In genomic region chr11:123332577-123332976, GRCh38 we compare ENCODE assay signal across 5 cellular contexts.
DNase-seq lines count a peak whose midpoint lies in the region; ATAC-seq, FAIRE-seq and TF ChIP-seq lines count a peak whose summit lies in the region.
"Not testable (repeated sequence)": the region's sequence is repeated elsewhere in the genome, so short reads cannot be mapped to it uniquely, and the experiment has no call there.

No MANE protein-coding gene starts in this region.

- not testable (repeated sequence) for H2BK20ac ChIP-seq in H1 (ENCODE audit: low read length)

- not testable (repeated sequence) for H2BK5ac ChIP-seq in H1 (ENCODE audit: low read depth, low read length)

- H3K4me3 Mint-ChIP-seq in WTC11, neural progenitor cell: not testable (repeated sequence)

- peaks cover 23% of the 10 kb centered on the region for H3K36me3 Mint-ChIP-seq in WTC11
- H3K36me3 Mint-ChIP-seq in neural progenitor cell = not testable (repeated sequence)

- H3K9ac ChIP-seq in K562 (ENCODE audit: insufficient read depth in 1 of 2, low read depth in 2 of 2, low read length in 2 of 2); H1 (replicated peaks in 1 of 4; ENCODE audit: extremely low read depth in 1 of 4, low read depth in 3 of 4, low read length in 3 of 4); neural progenitor cell: not testable (repeated sequence)

- not testable (repeated sequence) for H3K27ac ChIP-seq in HEK293 (ENCODE audit: extremely low read depth, low read depth, low read length); K562 (ENCODE audit: extremely low read depth, low read depth, low read length); H1 (ENCODE audit: low read depth, low read length); neural progenitor cell

- not testable (repeated sequence) for H2AFZ ChIP-seq in K562 (ENCODE audit: low read depth, low read length); H1 (ENCODE audit: low read length); neural progenitor cell (replicated peaks)

- not testable (repeated sequence) for H3K4me2 ChIP-seq in K562 (ENCODE audit: insufficient read depth, low read length); H1 (ENCODE audit: insufficient read depth in 1 of 2, low read depth in 2 of 2, low read length in 2 of 2); neural progenitor cell

- not testable (repeated sequence) for H2BK120ac ChIP-seq in H1 (replicated peaks; ENCODE audit: low read depth, low read length)

- H3K9me3 ChIP-seq in HEK293 (ENCODE audit: control insufficient read depth, insufficient read depth, low read depth, low read length); K562 (replicated peaks; ENCODE audit: control insufficient read depth, insufficient read depth, low read depth, low read length); H1 (ENCODE audit: insufficient read depth in 2 of 2, low read depth in 1 of 2, low read length in 1 of 2); neural progenitor cell (ENCODE audit: low read depth): not testable (repeated sequence)

- H3F3A ChIP-seq in neural progenitor cell (ENCODE audit: low read depth) = not testable (repeated sequence)

- TF ChIP-seq CTCF in HEK293 (tag by site-specific recombination; IDR thresholded peaks at IDR 0.05); WTC11 (IDR thresholded peaks at IDR 0.05); K562 (IDR thresholded peaks at IDR 0.05 in 2 of 3, conservative IDR thresholded peaks at IDR 0.05 in 1 of 3; ENCODE audit: insufficient read depth in 2 of 3, low read depth in 1 of 3, low read length in 3 of 3); H1 (IDR thresholded peaks at IDR 0.05; ENCODE audit: control extremely low read depth in 1 of 3, insufficient read depth in 1 of 3, low read depth in 1 of 3, low read length in 3 of 3); neural progenitor cell (IDR thresholded peaks at IDR 0.05): not testable (repeated sequence)

- not testable (repeated sequence) for H3K4me1 ChIP-seq in HEK293 (ENCODE audit: control insufficient read depth, insufficient read depth, low read length); K562 (replicated peaks in 1 of 2; ENCODE audit: control insufficient read depth in 2 of 2, insufficient read depth in 2 of 2, low read length in 2 of 2); H1 (replicated peaks in 1 of 4; ENCODE audit: control insufficient read depth in 3 of 4, insufficient read depth in 4 of 4, low read length in 3 of 4)
- H3K4me1 ChIP-seq in neural progenitor cell = peaks cover 10% of the 10 kb centered on the region

- peaks cover 31% of the 10 kb centered on the region for H3K9me3 Mint-ChIP-seq in WTC11
- not testable (repeated sequence) for H3K9me3 Mint-ChIP-seq in neural progenitor cell

- TF ChIP-seq EP300 in K562 (IDR thresholded peaks at IDR 0.05; ENCODE audit: low read length); H1 (IDR thresholded peaks at IDR 0.05; ENCODE audit: borderline replicate concordance in 1 of 2, low read depth in 2 of 2, low read length in 2 of 2): not testable (repeated sequence)

- not testable (repeated sequence) for H4K8ac ChIP-seq in H1 (ENCODE audit: extremely low read depth, insufficient read depth, low read length)

- H3K27ac Mint-ChIP-seq in WTC11 = not testable (repeated sequence)
- H3K27ac Mint-ChIP-seq in neural progenitor cell = peak overlapping the region; percentile 61

- in situ Hi-C loops in K562 (cut with MboI) = not testable (repeated sequence)

- not testable (repeated sequence) for H2BK12ac ChIP-seq in H1 (ENCODE audit: low read depth, low read length)

- not testable (repeated sequence) for H4K91ac ChIP-seq in H1 (replicated peaks; ENCODE audit: insufficient read length, low read length)

- not testable (repeated sequence) for ATAC-seq in WTC11, K562

- not testable (repeated sequence) for H3K79me2 ChIP-seq in K562 (ENCODE audit: control insufficient read depth, insufficient read depth, low read length); H1 (ENCODE audit: control insufficient read depth in 1 of 2, insufficient read depth in 2 of 2, low read length in 2 of 2); neural progenitor cell (ENCODE audit: low read depth)

- H3K36me3 ChIP-seq in HEK293 (ENCODE audit: control insufficient read depth in 2 of 2, insufficient read depth in 1 of 2, low read length in 2 of 2); K562 (ENCODE audit: control insufficient read depth, insufficient read depth, low read length); H1 (ENCODE audit: control insufficient read depth in 2 of 4, insufficient read depth in 4 of 4, low read length in 3 of 4); neural progenitor cell: not testable (repeated sequence)

- H3K27me3 Mint-ChIP-seq in WTC11 (ENCODE audit: low read depth); neural progenitor cell (ENCODE audit: insufficient read depth, low read depth): not testable (repeated sequence)

- H3K18ac ChIP-seq in H1 (ENCODE audit: extremely low read depth, low read length) = not testable (repeated sequence)

- not testable (repeated sequence) for H3K56ac ChIP-seq in H1 (replicated peaks; ENCODE audit: insufficient read length, low read depth, low read length)

- intact Hi-C loops in K562 (cut with micrococcal nuclease) = not testable (repeated sequence)

- not testable (repeated sequence) for H3K27me3 ChIP-seq in K562 (ENCODE audit: control insufficient read depth in 2 of 2, insufficient read depth in 2 of 2, low read length in 2 of 2); H1 (replicated peaks in 1 of 4; ENCODE audit: control insufficient read depth in 3 of 4, extremely low read depth in 1 of 4, insufficient read depth in 3 of 4, low read length in 3 of 4); neural progenitor cell

- peaks cover 14% of the 10 kb centered on the region for H3K4me1 Mint-ChIP-seq in WTC11
- peaks cover 34% of the 10 kb centered on the region for H3K4me1 Mint-ChIP-seq in neural progenitor cell

- not testable (repeated sequence) for H3K14ac ChIP-seq in H1 (ENCODE audit: insufficient read length)

- FAIRE-seq in K562 (lab: Jason Lieb, UNC) = not testable (repeated sequence)
- peak; percentile 58 for FAIRE-seq in H1 (lab: Jason Lieb, UNC)

- H2BK15ac ChIP-seq in H1 (ENCODE audit: low read length) = not testable (repeated sequence)

- H3K4ac ChIP-seq in H1 (replicated peaks; ENCODE audit: insufficient read length, low read depth, low read length) = not testable (repeated sequence)

- BruUV-seq in K562 (replicated peaks; lab: Mats Ljungman, UMichigan) = not testable (repeated sequence)

- TF ChIP-seq RAD21 in K562 (CRISPR knock-in tag; conservative IDR thresholded peaks at IDR 0.05 in 1 of 2, IDR thresholded peaks at IDR 0.05 in 1 of 2); H1 (IDR thresholded peaks at IDR 0.05 in 1 of 2, conservative IDR thresholded peaks at IDR 0.05 in 1 of 2; ENCODE audit: low read depth in 2 of 2, low read length in 2 of 2): not testable (repeated sequence)

- H3K9me1 ChIP-seq in K562 (ENCODE audit: control insufficient read depth, insufficient read depth, low read length) = not testable (repeated sequence)

- WGBS in K562 (ENCODE audit: insufficient coverage, low coverage, missing lambda C conversion rate) = 0% methylated on average over 1 of the region's 1 CpG
- 88% methylated on average over 1 of the region's 1 CpG; no CpG with 5 or more reads in 1 of the 2 experiments for WGBS in H1 (ENCODE audit: extremely low coverage in 1 of 2, insufficient coverage in 1 of 2, insufficient read length in 1 of 2, insufficient replicate concordance in 2 of 2, low coverage in 1 of 2, low lambda C conversion rate in 2 of 2, missing lambda C conversion rate in 1 of 2), 2 experiments

- CTCF ChIA-PET in HEK293 (lab: Yijun Ruan, JAX); WTC11 (lab: Charles Lee); K562 (lab: Yijun Ruan, JAX; ENCODE audit: low intra/inter-chr PET ratio); H1 (lab: Charles Lee; ENCODE audit: partially characterized antibody): not testable (repeated sequence)

- H3K4me3 ChIP-seq in HEK293 (ENCODE audit: low read depth, low read length); K562; H1 (ENCODE audit: extremely low read depth in 1 of 4, insufficient read depth in 2 of 4, low read depth in 3 of 4, low read length in 4 of 4); neural progenitor cell: not testable (repeated sequence)

- not testable (repeated sequence) for H4K5ac ChIP-seq in H1 (ENCODE audit: insufficient read length, low read depth, low read length)

- H3K23ac ChIP-seq in H1 (ENCODE audit: insufficient read length) = not testable (repeated sequence)

- POLR2A ChIA-PET in HEK293 (lab: Yijun Ruan, JAX); WTC11 (lab: Charles Lee); K562 (lab: Yijun Ruan, JAX); H1 (lab: Charles Lee; ENCODE audit: partially characterized antibody): not testable (repeated sequence)

- DNase-seq in WTC11 (ENCODE audit: low spot score); K562 (ENCODE audit: extremely low read depth in 1 of 4, low spot score in 3 of 4); H1 (ENCODE audit: low read depth in 1 of 2, low spot score in 2 of 2); neural progenitor cell (ENCODE audit: low spot score): not testable (repeated sequence)

- H3K23me2 ChIP-seq in H1 (ENCODE audit: low read depth, low read length) = not testable (repeated sequence)

- not testable (repeated sequence) for TF ChIP-seq POLR2A in K562 (conservative IDR thresholded peaks at IDR 0.05); H1 (IDR thresholded peaks at IDR 0.05; ENCODE audit: control extremely low read depth in 1 of 2, low read depth in 2 of 2, low read length in 2 of 2)

- not testable (repeated sequence) for H4K20me1 ChIP-seq in K562 (replicated peaks; ENCODE audit: control insufficient read depth, insufficient read depth, low read length); H1 (replicated peaks in 1 of 2; ENCODE audit: control insufficient read depth in 1 of 2, insufficient read depth in 2 of 2, low read length in 2 of 2); neural progenitor cell (ENCODE audit: low read depth)

- not testable (repeated sequence) for H3K79me1 ChIP-seq in H1 (ENCODE audit: low read depth, low read length)

- not testable (repeated sequence) for H2AK5ac ChIP-seq in H1 (ENCODE audit: low read depth, low read length)
